Comparison of ENCODE assay signal across 1 cellular context in genomic region chr9:112020680-112021596, GRCh38.
TF ChIP-seq lines count a peak whose summit lies in the region.

No MANE protein-coding gene starts in this region.

TF ChIP-seq in SK-N-SH treated with all-trans-retinoic acid at 6 μM for 48 hours, 23 proteins besides CTCF, POLR2A, EP300 and RAD21 (continued from another document):
- no peak for TF ChIP-seq ARNTL (CRISPR knock-in tag; IDR thresholded peaks at IDR 0.05; ENCODE audit: borderline replicate concordance, low read depth)
- no peak for TF ChIP-seq TOX (CRISPR knock-in tag; IDR thresholded peaks at IDR 0.05; ENCODE audit: borderline replicate concordance)
- TF ChIP-seq ZFP3 (CRISPR knock-in tag; IDR thresholded peaks at IDR 0.05), result no peak
- TF ChIP-seq ISL1 (CRISPR knock-in tag; IDR thresholded peaks at IDR 0.05), result no peak
- no peak for TF ChIP-seq ZNF565 (CRISPR knock-in tag; conservative IDR thresholded peaks at IDR 0.05; ENCODE audit: low read depth)
- no peak for TF ChIP-seq GLIS3 (CRISPR knock-in tag; IDR thresholded peaks at IDR 0.05)
- TF ChIP-seq ZNF8 (CRISPR knock-in tag; IDR thresholded peaks at IDR 0.05), result no peak
- TF ChIP-seq ZNF70 (CRISPR knock-in tag; IDR thresholded peaks at IDR 0.05), result no peak
- TF ChIP-seq RARB (CRISPR knock-in tag; IDR thresholded peaks at IDR 0.05), result no peak
